ENCODE assay signal across 25 cellular contexts in genomic region chr3:61572879-61573278, GRCh38.
"Had no signal": no experiment of that assay in that cellular context is flagged by ENCODE, and none has a peak within 500 bp of the region (broad histone marks: within the 10 kb centered on the region; RNA-seq: fewer than 3 reads in every experiment).

No MANE protein-coding gene starts in this region.

- H3K36me3 ChIP-seq: MG63, SJCRH30 had no signal

- H3K4me3 ChIP-seq: MG63, SJCRH30 had no signal

- H3K27ac ChIP-seq: HL-60, SJCRH30 had no signal

- DNase-seq: KBM-7; MG63; NCI-H1092; NCI-H1105 treated with DMSO at 0.1 percent for 48 hours; NCI-H1417 treated with DMSO at 0.1 percent for 48 hours; NCI-H146; NCI-H1694 treated with DMSO at 0.1 percent for 48 hours; NCI-H1930; NCI-H2081; NCI-H2107; NCI-H2227 treated with DMSO at 0.1 percent for 48 hours; NCI-H446; NCI-H510A; NCI-H524 treated with DMSO at 0.1 percent for 48 hours; NCI-H69; NCI-H774; NK-92 treated with Interleukin-12 subunit alpha and Interleukin-12 subunit beta, amount 100 ng/mL, for 24 hours; PC-3; SHP77 treated with DMSO at 0.1 percent for 48 hours; SJCRH30; T-helper 1 cell had no signal

- H3K27me3 ChIP-seq: MG63, SJCRH30 had no signal

- H3K4me1 ChIP-seq: SJCRH30 had no signal

- ATAC-seq: Panc1, PC-3, Right ventricle myocardium inferior, SK-N-SH treated with all-trans-retinoic acid at 6 μM for 48 hours had no signal
